29 cellular contexts compared by ENCODE assay signal in genomic region chr22:29054251-29054767, GRCh38. TPM values are rescaled to one million over a fixed set of nuclear protein-coding genes. Genes with fewer than 3 reads are reported as not detected.
"Had no signal": no experiment of that assay in that cellular context is flagged by ENCODE, and none has a peak within 500 bp of the region (broad histone marks: within the 10 kb centered on the region; RNA-seq: fewer than 3 reads in every experiment).

No MANE protein-coding gene starts in this region.

- ATAC-seq: foreskin keratinocyte; natural killer cell treated with Interleukin-12 subunit alpha and Interleukin-12 subunit beta and Interleukin-15 and Interleukin-18, amount 100 ng/mL, for 72 hours; pancreas; right cardiac atrium; stimulated activated effector memory CD8-positive, alpha-beta T cell treated with anti-CD3 and anti-CD28 coated beads, Interleukin-12 subunit alpha, Interleukin-12 subunit beta, amount 100 ng/mL, for 72 hours; T-helper 17 cell had no signal

- H3K36me3 Mint-ChIP-seq: natural killer cell treated with Interleukin-12 subunit alpha and Interleukin-12 subunit beta and Interleukin-15 and Interleukin-18, amount 100 ng/mL, for 72 hours; stimulated activated effector memory CD8-positive, alpha-beta T cell treated with anti-CD3 and anti-CD28 coated beads, Interleukin-12 subunit alpha, Interleukin-12 subunit beta, amount 100 ng/mL, for 72 hours had no signal

- H3K9me3 ChIP-seq: left ventricle myocardium inferior, pancreas, stomach, suprapubic skin, tibial nerve had no signal

- H3K4me3 Mint-ChIP-seq: activated CD4-positive, alpha-beta memory T cell treated with anti-CD3 and anti-CD28 coated beads for 36 hours; activated naive CD8-positive, alpha-beta T cell treated with anti-CD3 and anti-CD28 coated beads for 36 hours; dendritic cell treated with granulocyte-macrophage colony-stimulating factor and Interleukin-4, amounts not matched to agents 40 ng/mL and 50 ng/mL, for 4 days; natural killer cell treated with Interleukin-12 subunit alpha and Interleukin-12 subunit beta and Interleukin-15 and Interleukin-18, amount 100 ng/mL, for 72 hours; stimulated activated effector memory CD8-positive, alpha-beta T cell treated with anti-CD3 and anti-CD28 coated beads, Interleukin-12 subunit alpha, Interleukin-12 subunit beta, amount 100 ng/mL, for 72 hours; T-helper 17 cell had no signal

- H3K4me1 ChIP-seq: foreskin keratinocyte, left ventricle myocardium inferior, pancreas, tibial nerve had no signal

- H2AFZ ChIP-seq: hepatocyte had no signal

- H3K4me3 ChIP-seq: hepatocyte, left ventricle myocardium inferior, pancreas, stomach, suprapubic skin, tibial nerve had no signal

- H3K27ac ChIP-seq: foreskin keratinocyte, hepatocyte, left ventricle myocardium inferior, pancreas, stomach, suprapubic skin, tibial nerve had no signal

- H3K27ac Mint-ChIP-seq: activated CD4-positive, alpha-beta memory T cell treated with anti-CD3 and anti-CD28 coated beads for 36 hours; activated naive CD8-positive, alpha-beta T cell treated with anti-CD3 and anti-CD28 coated beads for 36 hours; dendritic cell treated with granulocyte-macrophage colony-stimulating factor and Interleukin-4, amounts not matched to agents 40 ng/mL and 50 ng/mL, for 4 days; natural killer cell treated with Interleukin-12 subunit alpha and Interleukin-12 subunit beta and Interleukin-15 and Interleukin-18, amount 100 ng/mL, for 72 hours; stimulated activated effector memory CD8-positive, alpha-beta T cell treated with anti-CD3 and anti-CD28 coated beads, Interleukin-12 subunit alpha, Interleukin-12 subunit beta, amount 100 ng/mL, for 72 hours; T-helper 17 cell had no signal

- H3K4me2 ChIP-seq: hepatocyte had no signal

- H3K9me3 Mint-ChIP-seq: activated CD4-positive, alpha-beta memory T cell treated with anti-CD3 and anti-CD28 coated beads for 36 hours; activated naive CD8-positive, alpha-beta T cell treated with anti-CD3 and anti-CD28 coated beads for 36 hours; dendritic cell treated with granulocyte-macrophage colony-stimulating factor and Interleukin-4, amounts not matched to agents 40 ng/mL and 50 ng/mL, for 4 days; natural killer cell treated with Interleukin-12 subunit alpha and Interleukin-12 subunit beta and Interleukin-15 and Interleukin-18, amount 100 ng/mL, for 72 hours; stimulated activated effector memory CD8-positive, alpha-beta T cell treated with anti-CD3 and anti-CD28 coated beads, Interleukin-12 subunit alpha, Interleukin-12 subunit beta, amount 100 ng/mL, for 72 hours had no signal

- H3K27me3 ChIP-seq: foreskin keratinocyte, hepatocyte, pancreas, stomach, suprapubic skin, tibial nerve had no signal

- DNase-seq: activated CD4-positive, alpha-beta memory T cell treated with anti-CD3 and anti-CD28 coated beads for 36 hours; activated CD4-positive, alpha-beta T cell treated with anti-CD3 and anti-CD28 coated beads for 4 hours; activated CD4-positive, CD25-positive, alpha-beta regulatory T cell; activated naive CD4-positive, alpha-beta T cell treated with Interleukin-2 at 50 U/mL for 16 hours; activated naive CD8-positive, alpha-beta T cell treated with anti-CD3 and anti-CD28 coated beads for 36 hours; activated T-cell treated with anti-CD3 and anti-CD28 coated beads, Interleukin-2, amount 50 U/mL, for 48 hours; effector CD8-positive, alpha-beta T cell; foreskin keratinocyte; kidney glomerular epithelial cell; left ventricle myocardium inferior; mammary epithelial cell; midbrain; pancreas; right cardiac atrium; small intestine; stimulated activated CD4-positive, alpha-beta T cell treated with anti-CD3 and anti-CD28 coated beads, Interleukin-2, amount 100 ng/mL, for 24 hours; stomach; T-helper 17 cell had no signal

- H3K4me1 Mint-ChIP-seq: activated naive CD8-positive, alpha-beta T cell treated with anti-CD3 and anti-CD28 coated beads for 36 hours; stimulated activated effector memory CD8-positive, alpha-beta T cell treated with anti-CD3 and anti-CD28 coated beads, Interleukin-12 subunit alpha, Interleukin-12 subunit beta, amount 100 ng/mL, for 72 hours; T-helper 17 cell had no signal

RNA-seq across cellular contexts. Expression of gene C22orf31, which starts 7.3 kb away (rescaled TPM):
- total RNA-seq: activated CD4-positive, alpha-beta memory T cell treated with anti-CD3 and anti-CD28 coated beads for 36 hours; activated naive CD8-positive, alpha-beta T cell treated with anti-CD3 and anti-CD28 coated beads for 36 hours; bronchial epithelial cell; chondrocyte; foreskin keratinocyte; glomerular endothelial cell; hepatocyte; mammary epithelial cell; natural killer cell treated with Interleukin-12 subunit alpha and Interleukin-12 subunit beta and Interleukin-15 and Interleukin-18, amount 100 ng/mL, for 72 hours; pancreas; pulmonary artery endothelial cell; suprapubic skin; T-helper 17 cell; tibial nerve; urinary bladder had no signal
- polyA plus RNA-seq: foreskin keratinocyte, hepatocyte, mammary epithelial cell, small intestine, stomach, urinary bladder had no signal
